In the genomic region with DNA sequence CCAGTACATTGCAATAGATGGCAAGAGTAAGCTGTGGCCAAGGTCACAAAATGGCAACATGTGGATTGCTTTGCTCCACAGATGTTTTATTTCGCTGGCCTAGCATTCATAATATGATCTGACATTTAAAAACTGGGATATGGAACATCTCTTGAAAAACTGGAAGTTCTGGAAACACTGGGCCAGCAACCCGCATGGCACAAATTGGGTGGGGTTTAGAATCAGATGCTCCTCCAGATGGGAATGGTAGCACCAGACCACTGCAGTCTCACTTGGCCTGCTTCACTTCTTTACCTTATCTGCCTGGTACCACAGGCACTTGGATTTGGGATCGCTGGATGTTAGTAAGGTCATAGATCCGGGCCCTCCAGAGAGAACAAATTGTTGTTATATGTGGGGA, we compare ENCODE assay signal across 27 cellular contexts. TPM values are rescaled to one million over a fixed set of nuclear protein-coding genes. Genes with fewer than 3 reads are reported as not detected.
"Had no signal": no experiment of that assay in that cellular context is flagged by ENCODE, and none has a peak within 500 bp of the region (broad histone marks: within the 10 kb centered on the region; RNA-seq: fewer than 3 reads in every experiment).

No MANE protein-coding gene starts in this region.

- DNase-seq: hippocampal formation; kidney; left colon; left lung; mesendoderm; naive B cell; natural killer cell; ovary; right lobe of liver; stimulated activated CD4-positive, alpha-beta T cell treated with anti-CD3 and anti-CD28 coated beads, Interleukin-1b, Interleukin-23, amount 100 ng/mL, for 48 hours; stimulated activated CD4-positive, alpha-beta T cell treated with anti-CD3 and anti-CD28 coated beads, Interleukin-2, amount 100 ng/mL, for 48 hours; stimulated activated CD4-positive, alpha-beta T cell treated with anti-CD3 and anti-CD28 coated beads, Interleukin-4, amount 100 ng/mL, for 4 hours; stimulated activated CD8-positive, alpha-beta memory T cell treated with anti-CD3 and anti-CD28 coated beads, Interleukin-4, amount 100 ng/mL, for 48 hours; stimulated activated naive CD4-positive, alpha-beta T cell treated with Interleukin-2 at 50 U/mL for 16 hours; stimulated activated naive CD8-positive, alpha-beta T cell treated with anti-CD3 and anti-CD28 coated beads, Interleukin-15, amount 100 ng/mL, for 72 hours; substantia nigra; upper lobe of left lung had no signal

- H3K4me1 Mint-ChIP-seq: mesothelial cell of epicardium; naive B cell; natural killer cell; stimulated activated memory B cell treated with anti-CD40 and anti-IgM and Interleukin-4, amounts not matched to agents 10 μg/mL and 1 μg/mL and 100 μg/mL, for 72 hours had no signal

- H3K9me3 ChIP-seq: left lung, ovary, right atrium auricular region, right lobe of liver, tibial nerve, upper lobe of left lung, vagina had no signal

- H3K4me3 Mint-ChIP-seq: mesothelial cell of epicardium; naive B cell; natural killer cell; stimulated activated memory B cell treated with anti-CD40 and anti-IgM and Interleukin-4, amounts not matched to agents 10 μg/mL and 1 μg/mL and 100 μg/mL, for 72 hours; stimulated activated naive CD8-positive, alpha-beta T cell treated with anti-CD3 and anti-CD28 coated beads, Interleukin-15, amount 100 ng/mL, for 72 hours had no signal

- H3K9me3 Mint-ChIP-seq: mesothelial cell of epicardium; naive B cell; natural killer cell; stimulated activated memory B cell treated with anti-CD40 and anti-IgM and Interleukin-4, amounts not matched to agents 10 μg/mL and 1 μg/mL and 100 μg/mL, for 72 hours; stimulated activated naive CD8-positive, alpha-beta T cell treated with anti-CD3 and anti-CD28 coated beads, Interleukin-15, amount 100 ng/mL, for 72 hours had no signal

- H3K4me2 ChIP-seq: smooth muscle cell had no signal

- H3K4me3 ChIP-seq: left lung, lung, ovary, right atrium auricular region, right lobe of liver, smooth muscle cell, tibial nerve, upper lobe of left lung, vagina had no signal

- H3K4me1 ChIP-seq: right atrium auricular region, right lobe of liver, upper lobe of left lung, vagina had no signal

- ATAC-seq: left colon; left lung; natural killer cell; right lobe of liver; stimulated activated memory B cell treated with anti-CD40 and anti-IgM and Interleukin-4, amounts not matched to agents 10 μg/mL and 1 μg/mL and 100 μg/mL, for 72 hours; stimulated activated naive CD8-positive, alpha-beta T cell treated with anti-CD3 and anti-CD28 coated beads, Interleukin-15, amount 100 ng/mL, for 72 hours had no signal

- H3K36me3 ChIP-seq: ovary had no signal

- H3K27me3 ChIP-seq: left lung, ovary, right atrium auricular region, right lobe of liver, tibial nerve, upper lobe of left lung, vagina had no signal

- H3K27ac Mint-ChIP-seq: mesothelial cell of epicardium; natural killer cell; progenitor cell of endocrine pancreas; stimulated activated memory B cell treated with anti-CD40 and anti-IgM and Interleukin-4, amounts not matched to agents 10 μg/mL and 1 μg/mL and 100 μg/mL, for 72 hours had no signal

- H3K36me3 Mint-ChIP-seq: natural killer cell had no signal

- FAIRE-seq: islet of Langerhans, kidney had no signal

- H3K27me3 Mint-ChIP-seq: naive B cell; progenitor cell of endocrine pancreas; stimulated activated memory B cell treated with anti-CD40 and anti-IgM and Interleukin-4, amounts not matched to agents 10 μg/mL and 1 μg/mL and 100 μg/mL, for 72 hours; stimulated activated naive CD8-positive, alpha-beta T cell treated with anti-CD3 and anti-CD28 coated beads, Interleukin-15, amount 100 ng/mL, for 72 hours had no signal

- H3K27ac ChIP-seq: left lung, ovary, right atrium auricular region, right lobe of liver, tibial nerve, vagina had no signal

RNA-seq across cellular contexts. Expression of gene ZC2HC1C, which starts 10.1 kb away (rescaled TPM):
- total RNA-seq: mononuclear cell, vagina had no signal
